Comparison of ENCODE assay signal across 12 cellular contexts in the genomic region with DNA sequence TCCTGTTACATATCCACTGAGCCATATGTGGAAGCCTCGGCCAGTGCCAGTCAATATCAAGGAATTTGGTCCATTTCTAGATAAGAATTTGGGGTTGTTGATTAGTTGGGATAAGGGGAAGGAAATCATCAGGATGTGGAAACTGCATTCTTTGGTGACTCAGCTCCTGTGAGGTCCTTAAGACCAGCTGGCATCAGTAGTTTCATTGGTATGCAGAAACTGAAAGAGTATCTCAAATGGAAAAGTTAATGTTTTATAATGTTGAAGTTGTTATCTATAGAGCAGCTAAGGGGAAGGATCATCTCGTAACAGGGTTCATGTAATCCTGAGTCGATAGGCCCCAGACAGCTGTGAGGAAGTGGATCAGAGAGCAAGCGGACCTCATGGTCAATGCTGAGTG. TPM values are rescaled to one million over a fixed set of nuclear protein-coding genes. Genes with fewer than 3 reads are reported as not detected.
DNase-seq lines count a peak whose midpoint lies in the region; ATAC-seq, FAIRE-seq and TF ChIP-seq lines count a peak whose summit lies in the region.
"Had no signal": no experiment of that assay in that cellular context is flagged by ENCODE, and none has a peak within 500 bp of the region (broad histone marks: within the 10 kb centered on the region; RNA-seq: fewer than 3 reads in every experiment).

No MANE protein-coding gene starts in this region.

- TF ChIP-seq CTCF in mammary epithelial cell (conservative IDR thresholded peaks at IDR 0.05 in 1 of 2, IDR thresholded peaks at IDR 0.05 in 1 of 2; ENCODE audit: extremely low read depth in 1 of 2, insufficient read depth in 1 of 2, low read depth in 1 of 2, low read length in 2 of 2) (no peak), lower lobe of right lung (IDR thresholded peaks at IDR 0.05) (no peak), vagina (IDR thresholded peaks at IDR 0.05) (no peak), thyroid gland (IDR thresholded peaks at IDR 0.05) (no peak)

- ATAC-seq in lower lobe of right lung (peak; percentile 52 to 63), HG03025 (IDR thresholded peaks at IDR 0.05; ENCODE audit: low FRiP score, unreplicated experiment) (no peak), GM18519 (IDR thresholded peaks at IDR 0.05; ENCODE audit: low FRiP score, unreplicated experiment) (no peak)
- ATAC-seq: Panc1 had no signal

- peak overlapping the region; percentile 24 for H3K27ac ChIP-seq in mammary epithelial cell (ENCODE audit: insufficient read depth, low read depth, low read length)
- H3K27ac ChIP-seq in lower lobe of right lung, result no peak overlapping the region
- no peak overlapping the region for H3K27ac ChIP-seq in vagina
- no peak overlapping the region for H3K27ac ChIP-seq in thyroid gland

- 80% methylated on average over 4 of the region's 4 CpGs for WGBS in mammary epithelial cell (ENCODE audit: low coverage, missing lambda C conversion rate)
- WGBS in thyroid gland, 2 donors, result 79 to 82% methylated on average over 4 of the region's 4 CpGs

- no peaks in the 10 kb centered on the region for H4K20me1 ChIP-seq in mammary epithelial cell (ENCODE audit: insufficient read depth, low read length)

- H3K4me2 ChIP-seq in mammary epithelial cell (ENCODE audit: insufficient read depth, low read depth, low read length), result peak overlapping the region; percentile 1

- H3K27me3 ChIP-seq in mammary epithelial cell (ENCODE audit: insufficient read depth, low read length) (no peaks in the 10 kb centered on the region), lower lobe of right lung (ENCODE audit: low read depth) (no peaks in the 10 kb centered on the region), vagina (no peaks in the 10 kb centered on the region), thyroid gland (no peaks in the 10 kb centered on the region)

- H3K9ac ChIP-seq in mammary epithelial cell (ENCODE audit: insufficient read depth, low read length), result no peak overlapping the region

- in situ Hi-C loops in mammary epithelial cell (cut with MboI; ENCODE audit: low sequenced_read_pairs in 2 of 2), result no loop called here

- H3K4me3 ChIP-seq in mammary epithelial cell (replicated peaks in 1 of 3; ENCODE audit: insufficient read depth in 1 of 3, low read depth in 2 of 3, low read length in 3 of 3) (no peak overlapping the region), lower lobe of right lung (no peak overlapping the region), vagina (no peak overlapping the region), thyroid gland (replicated peaks in 1 of 3) (no peak overlapping the region)

- FAIRE-seq in HTR-8/SVneo (lab: Jason Lieb, UNC), result no peak

- dilution Hi-C loops in mammary epithelial cell (cut with HindIII; ENCODE audit: low sequenced_read_pairs), result loop anchor here (5.0 kb wide), 1 partner anchor 89 kb away; the partner anchor contains the start of gene PRND

- CTCF ChIA-PET in mammary epithelial cell (lab: Charles Lee; ENCODE audit: low non-redundant PET), result no interaction called here

- peaks cover 30% of the 10 kb centered on the region for H3K4me1 ChIP-seq in mammary epithelial cell (ENCODE audit: insufficient read depth, low read length)
- peaks cover 4% of the 10 kb centered on the region for H3K4me1 ChIP-seq in lower lobe of right lung
- no peaks in the 10 kb centered on the region for H3K4me1 ChIP-seq in vagina
- no peaks in the 10 kb centered on the region for H3K4me1 ChIP-seq in thyroid gland

- H2AFZ ChIP-seq in mammary epithelial cell (ENCODE audit: low read depth, low read length), result no peak overlapping the region

- no peaks in the 10 kb centered on the region for H3K79me2 ChIP-seq in mammary epithelial cell (ENCODE audit: insufficient read depth, low read length)

- TF ChIP-seq POLR2A in vagina (IDR thresholded peaks at IDR 0.05) (no peak), thyroid gland (IDR thresholded peaks at IDR 0.05) (no peak)

- DNase-seq in AG08396 (ENCODE audit: low spot score) (peak; percentile 57), HTR-8/SVneo (ENCODE audit: insufficient read length, low spot score) (peak; percentile 39), mammary epithelial cell (peak; percentile 66), lower lobe of right lung (no peak), vagina (ENCODE audit: extremely low spot score in 2 of 2) (no peak), thyroid gland (no peak)
- DNase-seq: activated naive CD8-positive, alpha-beta T cell treated with anti-CD3 and anti-CD28 coated beads, Interleukin-2, amount 10 ng/mL, durations not matched to agents 7 days and 5 days; NCI-H1436; substantia nigra had no signal

- BruUV-seq in mammary epithelial cell (replicated peaks; lab: Mats Ljungman, UMichigan), result no TSS peak

- intact Hi-C loops in mammary epithelial cell (cut with micrococcal nuclease) (no loop called here), lower lobe of right lung (cut with DNase I) (no loop called here), vagina (cut with DNase I) (no loop called here), thyroid gland (cut with DNase I) (no loop called here)

- H3K9me3 ChIP-seq in mammary epithelial cell (replicated peaks; ENCODE audit: insufficient read depth, low read length) (peaks cover 8% of the 10 kb centered on the region), lower lobe of right lung (no peaks in the 10 kb centered on the region), vagina (no peaks in the 10 kb centered on the region), thyroid gland (no peaks in the 10 kb centered on the region)

- H3K36me3 ChIP-seq in mammary epithelial cell (ENCODE audit: insufficient read depth, low read length) (no peaks in the 10 kb centered on the region), lower lobe of right lung (no peaks in the 10 kb centered on the region), vagina (no peaks in the 10 kb centered on the region), thyroid gland (no peaks in the 10 kb centered on the region)

RNA-seq across cellular contexts. Expression of gene PRNP, which starts 52.5 kb away (rescaled TPM):
- 100 to 1,000 TPM; 676 to 841 TPM for total RNA-seq in mammary epithelial cell
- 1,147 TPM for polyA plus RNA-seq in mammary epithelial cell
- 442 TPM for polyA minus RNA-seq in mammary epithelial cell
- 79.5 TPM for total RNA-seq in lower lobe of right lung
- total RNA-seq in vagina, result 130 TPM
- 100 to 1,000 TPM; 108 to 136 (median 121) TPM for total RNA-seq in thyroid gland

Comparison
In these comparisons a context has a peak if more than half of its experiments do, and no peak if none do; other contexts are left out.
1. DNase-seq: peak in AG08396 (single experiment), HTR-8/SVneo (single experiment) and mammary epithelial cell (single experiment); none in lower lobe of right lung (single experiment), vagina (0 of 2) and thyroid gland (0 of 2).
2. ATAC-seq: peak in lower lobe of right lung (2 of 2); none in HG03025 (single experiment) and GM18519 (single experiment).